In the genomic region with DNA sequence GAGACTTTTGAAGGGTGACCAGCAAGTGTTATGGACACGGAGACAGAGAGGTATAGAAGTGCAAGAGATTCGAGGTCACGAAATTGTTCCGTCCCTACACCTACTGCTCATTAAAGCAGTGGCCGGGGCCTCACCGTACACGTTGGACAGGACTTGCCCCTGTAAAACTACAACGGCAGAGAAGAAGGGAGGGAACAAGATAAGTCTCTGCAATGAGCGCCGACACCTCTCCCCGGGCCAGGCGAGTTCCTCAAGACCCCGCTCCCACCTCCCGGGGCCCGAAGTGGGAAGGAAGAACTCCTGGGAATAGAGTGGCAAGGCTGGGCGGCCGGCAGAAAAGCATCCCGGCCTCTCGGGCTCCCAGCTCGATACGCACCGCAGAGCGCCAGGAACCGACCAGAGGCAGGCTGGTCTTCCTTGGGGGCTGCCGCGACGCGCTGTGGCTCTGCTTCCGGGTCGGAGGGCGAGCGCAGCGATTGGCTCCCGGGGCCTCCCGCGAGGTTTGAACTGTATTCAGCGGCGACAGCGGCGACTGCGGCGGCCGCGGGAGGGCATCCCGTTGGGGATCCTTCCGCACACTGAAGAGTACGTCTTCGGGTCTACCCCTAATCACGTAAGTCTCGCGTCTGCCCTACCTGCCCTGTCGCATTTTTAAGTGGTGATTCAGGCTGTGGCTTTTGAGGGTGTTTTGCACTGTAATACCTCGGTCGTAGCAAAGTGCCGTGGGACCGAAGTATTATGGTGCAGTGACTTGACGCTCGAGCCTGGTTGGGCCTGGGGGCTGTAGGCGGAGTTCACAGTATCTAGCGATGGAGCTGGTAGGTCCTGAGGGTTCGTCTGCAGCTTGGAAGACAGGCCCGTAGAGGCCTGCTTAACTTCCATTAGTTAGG, we compare ENCODE assay signal across 1 cellular context.
A peak's percentile ranks its signal among the peaks of the same experiment; 100 is the strongest.
TF ChIP-seq lines count a peak whose summit lies in the region.

TSS of gene NUP37 (minus strand) at position 441 of the 890 bp plus-strand sequence. CDS start 1,596 bp downstream, outside the sequence.
A gene with protein sequence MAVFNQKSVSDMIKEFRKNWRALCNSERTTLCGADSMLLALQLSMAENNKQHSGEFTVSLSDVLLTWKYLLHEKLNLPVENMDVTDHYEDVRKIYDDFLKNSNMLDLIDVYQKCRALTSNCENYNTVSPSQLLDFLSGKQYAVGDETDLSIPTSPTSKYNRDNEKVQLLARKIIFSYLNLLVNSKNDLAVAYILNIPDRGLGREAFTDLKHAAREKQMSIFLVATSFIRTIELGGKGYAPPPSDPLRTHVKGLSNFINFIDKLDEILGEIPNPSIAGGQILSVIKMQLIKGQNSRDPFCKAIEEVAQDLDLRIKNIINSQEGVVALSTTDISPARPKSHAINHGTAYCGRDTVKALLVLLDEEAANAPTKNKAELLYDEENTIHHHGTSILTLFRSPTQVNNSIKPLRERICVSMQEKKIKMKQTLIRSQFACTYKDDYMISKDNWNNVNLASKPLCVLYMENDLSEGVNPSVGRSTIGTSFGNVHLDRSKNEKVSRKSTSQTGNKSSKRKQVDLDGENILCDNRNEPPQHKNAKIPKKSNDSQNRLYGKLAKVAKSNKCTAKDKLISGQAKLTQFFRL (plus strand): TSS at position 510 of the 890 bp plus-strand sequence. CDS start 3,706 bp downstream, outside the sequence.

TF ChIP-seq in HepG2, 621 proteins besides CTCF, POLR2A, EP300 and RAD21 (continued from another document and continues in another):
- no peak for TF ChIP-seq ZZZ3 (CRISPR knock-in tag; IDR thresholded peaks at IDR 0.05; ENCODE audit: borderline replicate concordance)
- TF ChIP-seq ZNF761 (CRISPR knock-in tag; conservative IDR thresholded peaks at IDR 0.05), result no peak
- TF ChIP-seq NFIC (IDR thresholded peaks at IDR 0.05; ENCODE audit: low read length), result 0 out of 2 replicates have a peak, but pooled peaks have one; percentile 16
- peak; percentile 86; the same call in 1 of the 2 replicates for TF ChIP-seq ZNF784 (CRISPR knock-in tag; IDR thresholded peaks at IDR 0.05; ENCODE audit: borderline replicate concordance)
- TF ChIP-seq PBX2 (CRISPR knock-in tag; IDR thresholded peaks at IDR 0.05), result no peak
- no peak for TF ChIP-seq ZFP82 (CRISPR knock-in tag; IDR thresholded peaks at IDR 0.05; ENCODE audit: borderline replicate concordance)
- TF ChIP-seq GATAD2A (CRISPR knock-in tag; IDR thresholded peaks at IDR 0.05), result no peak; the same call in 1 of the 2 replicates
- TF ChIP-seq SRSF9 (IDR thresholded peaks at IDR 0.05; ENCODE audit: borderline replicate concordance, insufficient read depth, low read depth, low read length, poor library complexity, severe bottlenecking), result no peak
- TF ChIP-seq YEATS2 (CRISPR knock-in tag; IDR thresholded peaks at IDR 0.05; ENCODE audit: borderline replicate concordance), result peak; percentile 84
- TF ChIP-seq PHF20 (CRISPR knock-in tag; IDR thresholded peaks at IDR 0.05), result peak; percentile 95
- TF ChIP-seq, protein P1, sequence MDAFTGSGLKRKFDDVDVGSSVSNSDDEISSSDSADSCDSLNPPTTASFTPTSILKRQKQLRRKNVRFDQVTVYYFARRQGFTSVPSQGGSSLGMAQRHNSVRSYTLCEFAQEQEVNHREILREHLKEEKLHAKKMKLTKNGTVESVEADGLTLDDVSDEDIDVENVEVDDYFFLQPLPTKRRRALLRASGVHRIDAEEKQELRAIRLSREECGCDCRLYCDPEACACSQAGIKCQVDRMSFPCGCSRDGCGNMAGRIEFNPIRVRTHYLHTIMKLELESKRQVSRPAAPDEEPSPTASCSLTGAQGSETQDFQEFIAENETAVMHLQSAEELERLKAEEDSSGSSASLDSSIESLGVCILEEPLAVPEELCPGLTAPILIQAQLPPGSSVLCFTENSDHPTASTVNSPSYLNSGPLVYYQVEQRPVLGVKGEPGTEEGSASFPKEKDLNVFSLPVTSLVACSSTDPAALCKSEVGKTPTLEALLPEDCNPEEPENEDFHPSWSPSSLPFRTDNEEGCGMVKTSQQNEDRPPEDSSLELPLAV (CRISPR knock-in tag; conservative IDR thresholded peaks at IDR 0.05; ENCODE audit: low read depth), result no peak
- TF ChIP-seq BCL3 (CRISPR knock-in tag; IDR thresholded peaks at IDR 0.05), result 0 out of 2 replicates have a peak, but pooled peaks have one; percentile 33
- TF ChIP-seq ZSCAN21 (CRISPR knock-in tag; IDR thresholded peaks at IDR 0.05; ENCODE audit: borderline replicate concordance), result peak; percentile 68; the same call in 1 of the 2 replicates
- TF ChIP-seq RFXAP (CRISPR knock-in tag; IDR thresholded peaks at IDR 0.05; ENCODE audit: borderline replicate concordance), result peak; percentile 66; the same call in 1 of the 2 replicates
- TF ChIP-seq KLF13 (CRISPR knock-in tag; IDR thresholded peaks at IDR 0.05), result no peak
- no peak for TF ChIP-seq AKAP8 (CRISPR knock-in tag; IDR thresholded peaks at IDR 0.05)
- TF ChIP-seq TRIM24 (CRISPR knock-in tag; IDR thresholded peaks at IDR 0.05), result no peak
- peak; percentile 82; the same call in 1 of the 2 replicates for TF ChIP-seq HOXA3 (CRISPR knock-in tag; IDR thresholded peaks at IDR 0.05)
- TF ChIP-seq, protein P2, sequence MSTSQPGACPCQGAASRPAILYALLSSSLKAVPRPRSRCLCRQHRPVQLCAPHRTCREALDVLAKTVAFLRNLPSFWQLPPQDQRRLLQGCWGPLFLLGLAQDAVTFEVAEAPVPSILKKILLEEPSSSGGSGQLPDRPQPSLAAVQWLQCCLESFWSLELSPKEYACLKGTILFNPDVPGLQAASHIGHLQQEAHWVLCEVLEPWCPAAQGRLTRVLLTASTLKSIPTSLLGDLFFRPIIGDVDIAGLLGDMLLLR (CRISPR knock-in tag; IDR thresholded peaks at IDR 0.05), result 0 out of 2 replicates have a peak, but pooled peaks have one; percentile 44
- TF ChIP-seq ZNF44 (CRISPR knock-in tag; IDR thresholded peaks at IDR 0.05), result no peak
- no peak; the same call in 1 of the 2 replicates for TF ChIP-seq CBFB (CRISPR knock-in tag; IDR thresholded peaks at IDR 0.05)
- TF ChIP-seq, protein P3, sequence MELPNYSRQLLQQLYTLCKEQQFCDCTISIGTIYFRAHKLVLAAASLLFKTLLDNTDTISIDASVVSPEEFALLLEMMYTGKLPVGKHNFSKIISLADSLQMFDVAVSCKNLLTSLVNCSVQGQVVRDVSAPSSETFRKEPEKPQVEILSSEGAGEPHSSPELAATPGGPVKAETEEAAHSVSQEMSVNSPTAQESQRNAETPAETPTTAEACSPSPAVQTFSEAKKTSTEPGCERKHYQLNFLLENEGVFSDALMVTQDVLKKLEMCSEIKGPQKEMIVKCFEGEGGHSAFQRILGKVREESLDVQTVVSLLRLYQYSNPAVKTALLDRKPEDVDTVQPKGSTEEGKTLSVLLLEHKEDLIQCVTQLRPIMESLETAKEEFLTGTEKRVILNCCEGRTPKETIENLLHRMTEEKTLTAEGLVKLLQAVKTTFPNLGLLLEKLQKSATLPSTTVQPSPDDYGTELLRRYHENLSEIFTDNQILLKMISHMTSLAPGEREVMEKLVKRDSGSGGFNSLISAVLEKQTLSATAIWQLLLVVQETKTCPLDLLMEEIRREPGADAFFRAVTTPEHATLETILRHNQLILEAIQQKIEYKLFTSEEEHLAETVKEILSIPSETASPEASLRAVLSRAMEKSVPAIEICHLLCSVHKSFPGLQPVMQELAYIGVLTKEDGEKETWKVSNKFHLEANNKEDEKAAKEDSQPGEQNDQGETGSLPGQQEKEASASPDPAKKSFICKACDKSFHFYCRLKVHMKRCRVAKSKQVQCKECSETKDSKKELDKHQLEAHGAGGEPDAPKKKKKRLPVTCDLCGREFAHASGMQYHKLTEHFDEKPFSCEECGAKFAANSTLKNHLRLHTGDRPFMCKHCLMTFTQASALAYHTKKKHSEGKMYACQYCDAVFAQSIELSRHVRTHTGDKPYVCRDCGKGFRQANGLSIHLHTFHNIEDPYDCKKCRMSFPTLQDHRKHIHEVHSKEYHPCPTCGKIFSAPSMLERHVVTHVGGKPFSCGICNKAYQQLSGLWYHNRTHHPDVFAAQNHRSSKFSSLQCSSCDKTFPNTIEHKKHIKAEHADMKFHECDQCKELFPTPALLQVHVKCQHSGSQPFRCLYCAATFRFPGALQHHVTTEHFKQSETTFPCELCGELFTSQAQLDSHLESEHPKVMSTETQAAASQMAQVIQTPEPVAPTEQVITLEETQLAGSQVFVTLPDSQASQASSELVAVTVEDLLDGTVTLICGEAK (IDR thresholded peaks at IDR 0.05), result peak; percentile 47
- TF ChIP-seq, protein P3 (CRISPR knock-in tag; IDR thresholded peaks at IDR 0.05), result peak; percentile 68; the same call in 1 of the 2 replicates
- TF ChIP-seq, protein P4, sequence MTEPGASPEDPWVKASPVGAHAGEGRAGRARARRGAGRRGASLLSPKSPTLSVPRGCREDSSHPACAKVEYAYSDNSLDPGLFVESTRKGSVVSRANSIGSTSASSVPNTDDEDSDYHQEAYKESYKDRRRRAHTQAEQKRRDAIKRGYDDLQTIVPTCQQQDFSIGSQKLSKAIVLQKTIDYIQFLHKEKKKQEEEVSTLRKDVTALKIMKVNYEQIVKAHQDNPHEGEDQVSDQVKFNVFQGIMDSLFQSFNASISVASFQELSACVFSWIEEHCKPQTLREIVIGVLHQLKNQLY (CRISPR knock-in tag; IDR thresholded peaks at IDR 0.05), result no peak
- peak; percentile 95 for TF ChIP-seq NFYC (CRISPR knock-in tag; IDR thresholded peaks at IDR 0.05)
- TF ChIP-seq, protein P5, sequence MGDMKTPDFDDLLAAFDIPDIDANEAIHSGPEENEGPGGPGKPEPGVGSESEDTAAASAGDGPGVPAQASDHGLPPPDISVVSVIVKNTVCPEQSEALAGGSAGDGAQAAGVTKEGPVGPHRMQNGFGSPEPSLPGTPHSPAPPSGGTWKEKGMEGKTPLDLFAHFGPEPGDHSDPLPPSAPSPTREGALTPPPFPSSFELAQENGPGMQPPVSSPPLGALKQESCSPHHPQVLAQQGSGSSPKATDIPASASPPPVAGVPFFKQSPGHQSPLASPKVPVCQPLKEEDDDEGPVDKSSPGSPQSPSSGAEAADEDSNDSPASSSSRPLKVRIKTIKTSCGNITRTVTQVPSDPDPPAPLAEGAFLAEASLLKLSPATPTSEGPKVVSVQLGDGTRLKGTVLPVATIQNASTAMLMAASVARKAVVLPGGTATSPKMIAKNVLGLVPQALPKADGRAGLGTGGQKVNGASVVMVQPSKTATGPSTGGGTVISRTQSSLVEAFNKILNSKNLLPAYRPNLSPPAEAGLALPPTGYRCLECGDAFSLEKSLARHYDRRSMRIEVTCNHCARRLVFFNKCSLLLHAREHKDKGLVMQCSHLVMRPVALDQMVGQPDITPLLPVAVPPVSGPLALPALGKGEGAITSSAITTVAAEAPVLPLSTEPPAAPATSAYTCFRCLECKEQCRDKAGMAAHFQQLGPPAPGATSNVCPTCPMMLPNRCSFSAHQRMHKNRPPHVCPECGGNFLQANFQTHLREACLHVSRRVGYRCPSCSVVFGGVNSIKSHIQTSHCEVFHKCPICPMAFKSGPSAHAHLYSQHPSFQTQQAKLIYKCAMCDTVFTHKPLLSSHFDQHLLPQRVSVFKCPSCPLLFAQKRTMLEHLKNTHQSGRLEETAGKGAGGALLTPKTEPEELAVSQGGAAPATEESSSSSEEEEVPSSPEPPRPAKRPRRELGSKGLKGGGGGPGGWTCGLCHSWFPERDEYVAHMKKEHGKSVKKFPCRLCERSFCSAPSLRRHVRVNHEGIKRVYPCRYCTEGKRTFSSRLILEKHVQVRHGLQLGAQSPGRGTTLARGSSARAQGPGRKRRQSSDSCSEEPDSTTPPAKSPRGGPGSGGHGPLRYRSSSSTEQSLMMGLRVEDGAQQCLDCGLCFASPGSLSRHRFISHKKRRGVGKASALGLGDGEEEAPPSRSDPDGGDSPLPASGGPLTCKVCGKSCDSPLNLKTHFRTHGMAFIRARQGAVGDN (CRISPR knock-in tag; IDR thresholded peaks at IDR 0.05), result peak; percentile 96
- no peak for TF ChIP-seq PAX8 (CRISPR knock-in tag; IDR thresholded peaks at IDR 0.05; ENCODE audit: borderline replicate concordance)
- no peak for TF ChIP-seq NR2F1 (CRISPR knock-in tag; IDR thresholded peaks at IDR 0.05)
